In the genomic region with DNA sequence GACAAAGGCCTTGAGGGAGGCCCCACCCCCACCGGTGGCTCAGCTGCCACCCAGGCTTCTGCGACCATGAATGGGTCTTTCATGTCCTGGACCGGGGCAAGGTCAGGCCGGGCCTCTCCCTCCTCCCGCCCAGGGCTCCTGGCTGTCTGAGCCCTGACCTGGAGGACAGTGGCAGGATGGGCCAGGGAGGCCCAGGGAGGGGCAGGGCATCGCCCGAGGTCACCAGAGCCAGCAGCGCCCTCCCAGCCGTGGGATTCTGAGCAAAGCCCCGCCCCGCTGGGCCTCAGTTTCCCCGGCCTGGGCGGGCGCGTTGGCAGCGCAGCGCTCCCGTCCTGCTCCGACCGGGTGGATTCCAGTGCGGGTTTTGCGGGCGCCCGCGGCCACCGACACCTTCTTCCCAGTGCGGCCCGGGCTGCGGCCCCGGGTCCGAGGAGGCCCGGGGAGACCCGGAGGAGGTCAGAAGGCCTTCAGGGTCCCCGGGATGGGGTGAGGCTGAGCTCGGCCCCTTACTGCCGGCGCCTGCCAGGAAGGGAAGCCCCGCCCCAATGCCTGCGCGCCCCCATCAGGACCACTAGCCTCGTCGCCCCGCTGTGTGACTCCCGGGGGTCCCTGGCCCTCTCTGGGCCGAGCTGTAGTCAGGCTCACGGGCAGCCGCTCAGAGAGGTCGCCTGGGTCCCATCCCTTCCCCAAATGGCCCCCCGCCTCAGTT, we compare ENCODE assay signal across 8 cellular contexts. TPM values are rescaled to one million over a fixed set of nuclear protein-coding genes. Genes with fewer than 3 reads are reported as not detected.
DNase-seq lines count a peak whose midpoint lies in the region; ATAC-seq and TF ChIP-seq lines count a peak whose summit lies in the region.

No MANE protein-coding gene starts in this region.

- no peak for TF ChIP-seq POLR2A in esophagus muscularis mucosa (IDR thresholded peaks at IDR 0.05; ENCODE audit: low read depth)

- CTCF ChIA-PET in PC-3 (lab: Charles Lee): no interaction called here

- no peak for TF ChIP-seq EP300 in esophagus muscularis mucosa (IDR thresholded peaks at IDR 0.05)

- H3K27me3 ChIP-seq in PC-3 (ENCODE audit: low read length): peaks cover 7% of the 10 kb centered on the region; the same call in 1 of the 2 replicates
- peaks cover 4 to 81% (median 46%) of the 10 kb centered on the region in 4 donors for H3K27me3 ChIP-seq in esophagus muscularis mucosa
- H3K27me3 ChIP-seq in psoas muscle (ENCODE audit: insufficient read depth in 3 of 3, low read length in 2 of 3): peaks cover 0 to 63% (median 19%) of the 10 kb centered on the region in 3 donors

- H3K36me3 ChIP-seq in PC-3 (ENCODE audit: low read depth, low read length): no peaks in the 10 kb centered on the region
- no peaks in the 10 kb centered on the region for H3K36me3 ChIP-seq in esophagus muscularis mucosa
- no peaks in the 10 kb centered on the region for H3K36me3 ChIP-seq in psoas muscle (ENCODE audit: insufficient read depth in 1 of 2, low read depth in 1 of 2)

- H3K4me1 ChIP-seq in PC-3 (ENCODE audit: insufficient read depth, low read length) (peaks cover 10% of the 10 kb centered on the region), esophagus muscularis mucosa (peaks cover 16 to 34% (median 32%) of the 10 kb centered on the region in 4 donors), psoas muscle (peaks cover 7% of the 10 kb centered on the region)

- intact Hi-C loops in PC-3 (cut with micrococcal nuclease): no loop called here
- intact Hi-C loops in esophagus muscularis mucosa (cut with DNase I): no loop called here
- intact Hi-C loops in psoas muscle (cut with DNase I): no loop called here

- H3K9me2 ChIP-seq in PC-3 (replicated peaks; ENCODE audit: low read length): no peaks in the 10 kb centered on the region

- H3K27ac ChIP-seq in PC-3 (ENCODE audit: low read length) (no peak overlapping the region), esophagus muscularis mucosa (replicated peaks in 1 of 4) (no peak overlapping the region), psoas muscle (no peak overlapping the region)

- DNase-seq in GM12865 (ENCODE audit: low read depth): peak; percentile 35
- peak; percentile 36 for DNase-seq in PC-3
- DNase-seq in esophagus muscularis mucosa (ENCODE audit: extremely low spot score): no peak
- no peak for DNase-seq in psoas muscle
- DNase-seq in NCI-H128 (lab: John Stamatoyannopoulos, UW; ENCODE audit: unreplicated experiment): no peak
- DNase-seq in SIG-M5 (lab: John Stamatoyannopoulos, UW): no peak
- no peak for DNase-seq in kidney glomerular epithelial cell (lab: John Stamatoyannopoulos, UW)
- no peak for DNase-seq in COR-L47 (lab: John Stamatoyannopoulos, UW)

- peak overlapping the region; percentile 78 for H2AFZ ChIP-seq in PC-3 (ENCODE audit: low read length)

- H4K20me1 ChIP-seq in PC-3 (ENCODE audit: low read length): no peaks in the 10 kb centered on the region

- no peak overlapping the region for H3K9ac ChIP-seq in PC-3 (ENCODE audit: low read length)

- no peaks in the 10 kb centered on the region for H3F3A ChIP-seq in PC-3 (ENCODE audit: low read length, unreplicated experiment)

- H3K79me2 ChIP-seq in PC-3 (ENCODE audit: low read length): no peaks in the 10 kb centered on the region

- WGBS in esophagus muscularis mucosa: 1% methylated on average over 28 of the region's 49 CpGs
- WGBS in psoas muscle, 3 donors: 2 to 6% (median 2%) methylated on average over 33 to 49 of the region's 49 CpGs

- peak overlapping the region; percentile 82 for H3K4me2 ChIP-seq in PC-3 (ENCODE audit: low read length)

- BruUV-seq in PC-3 (replicated peaks; lab: Mats Ljungman, UMichigan): no TSS peak

- ATAC-seq in PC-3: peak; percentile 48
- peak in 3 of 4 donors; percentile 25 to 28 (median 27) for ATAC-seq in psoas muscle

- H3K9me3 ChIP-seq in PC-3 (ENCODE audit: low read length) (no peaks in the 10 kb centered on the region), esophagus muscularis mucosa (no peaks in the 10 kb centered on the region), psoas muscle (no peaks in the 10 kb centered on the region)

- H3K4me3 ChIP-seq in GM12865 (ENCODE audit: low read depth, low read length): no peak overlapping the region
- peak overlapping the region; percentile 62 for H3K4me3 ChIP-seq in PC-3 (ENCODE audit: low read length)
- H3K4me3 ChIP-seq in esophagus muscularis mucosa: peak overlapping the region; percentile 44 to 55 (median 45)
- peak overlapping the region; percentile 50 for H3K4me3 ChIP-seq in psoas muscle

- POLR2A ChIA-PET in PC-3 (lab: Charles Lee; ENCODE audit: unreplicated experiment): no interaction called here

- TF ChIP-seq CTCF in GM12865 (IDR thresholded peaks at IDR 0.05; ENCODE audit: insufficient read depth, low read depth, low read length, missing control alignments) (no peak), PC-3 (conservative IDR thresholded peaks at IDR 0.05; ENCODE audit: low read depth, low read length) (no peak), esophagus muscularis mucosa (IDR thresholded peaks at IDR 0.05) (no peak), psoas muscle (IDR thresholded peaks at IDR 0.05) (no peak)

RNA-seq across cellular contexts. Expression of gene SEMA6B, which starts 24.6 kb away (rescaled TPM):
- total RNA-seq in PC-3 (2014; rRNA removed) (7.3 and 9.0 TPM in 2 replicates), esophagus muscularis mucosa (10 to 100 TPM in 2 of 4 donors, 1 to 10 TPM in 2; 3.7 to 22.5 (median 14.2) TPM), psoas muscle (10 to 100 TPM in 2 of 4 donors, 1 to 10 TPM in 2; 6.2 to 11.7 (median 10.0) TPM)
- polyA plus RNA-seq in psoas muscle: 1 to 10 TPM; 2.3 to 7.1 (median 5.6) TPM

RNA-seq across cellular contexts. Expression of gene LRG1, which starts 44.3 kb away (rescaled TPM):
- 0.23 and 0.51 TPM in 2 replicates for total RNA-seq in PC-3 (2014; rRNA removed)
- 1 to 10 TPM in 2 of 4 donors, under 1 TPM in 2; 0.17 to 9.4 (median 0.79) TPM for total RNA-seq in esophagus muscularis mucosa
- 1 to 10 TPM in 1 of 4 donors, under 1 TPM in 2, not detected in 1; 0.42 to 1.8 (median 0.53) TPM for total RNA-seq in psoas muscle
- under 1 TPM; 0.09 to 0.42 (median 0.15) TPM for polyA plus RNA-seq in psoas muscle

RNA-seq across cellular contexts. Expression of gene PLIN5, which starts 49.1 kb away (rescaled TPM):
- 1.2 and 3.3 TPM in 2 replicates for total RNA-seq in PC-3 (2014; rRNA removed)
- total RNA-seq in esophagus muscularis mucosa: 10 to 100 TPM in 1 of 4 donors, 1 to 10 TPM in 3; 7.9 to 11.9 (median 9.1) TPM
- total RNA-seq in psoas muscle: 100 to 1,000 TPM in 2 of 4 donors, 10 to 100 TPM in 2; 61.7 to 143 (median 118) TPM
- 10 to 100 TPM; 14.5 to 96.8 (median 22.8) TPM for polyA plus RNA-seq in psoas muscle

RNA-seq across cellular contexts. Expression of gene TNFAIP8L1, which starts 55.2 kb away (rescaled TPM):
- 8.3 and 12.0 TPM in 2 replicates for total RNA-seq in PC-3 (2014; rRNA removed)
- 10 to 100 TPM in 3 of 4 donors, 1 to 10 TPM in 1; 5.5 to 16.5 (median 13.2) TPM for total RNA-seq in esophagus muscularis mucosa
- 1 to 10 TPM; 3.1 to 5.1 (median 3.8) TPM for total RNA-seq in psoas muscle
- polyA plus RNA-seq in psoas muscle: 1 to 10 TPM; 2.4 to 3.5 (median 2.8) TPM

Comparison
In these comparisons a context has a peak if more than half of its experiments do, and no peak if none do; other contexts are left out.
1. DNase-seq: peak in GM12865 (single experiment) and PC-3 (single experiment); none in esophagus muscularis mucosa (single experiment), psoas muscle (0 of 2), NCI-H128 (single experiment), SIG-M5 (single experiment), kidney glomerular epithelial cell (single experiment) and COR-L47 (single experiment).
2. RNA of gene PLIN5, which starts 49.1 kb away (total RNA-seq): 61.7 to 143 TPM in psoas muscle; 7.9 to 11.9 TPM in esophagus muscularis mucosa and 1.2 to 3.3 TPM in PC-3; every median in the first group is over 4 times any median in the second.